Comparison of ENCODE assay signal across 15 cellular contexts in genomic region chr4:184548651-184549341, GRCh38.
DNase-seq lines count a peak whose midpoint lies in the region; ATAC-seq and TF ChIP-seq lines count a peak whose summit lies in the region.
"Had no signal": no experiment of that assay in that cellular context is flagged by ENCODE, and none has a peak within 500 bp of the region (broad histone marks: within the 10 kb centered on the region; RNA-seq: fewer than 3 reads in every experiment).

No MANE protein-coding gene starts in this region.

- H3K4me3 Mint-ChIP-seq in activated naive CD8-positive, alpha-beta T cell treated with anti-CD3 and anti-CD28 coated beads, Interleukin-2, amount 10 ng/mL, durations not matched to agents 7 days and 5 days, result peak overlapping the region; percentile 19
- no peak overlapping the region for H3K4me3 Mint-ChIP-seq in activated naive CD8-positive, alpha-beta T cell treated with anti-CD3 and anti-CD28 coated beads for 36 hours
- H3K4me3 Mint-ChIP-seq in WTC11 (peak overlapping the region; percentile 46), immature natural killer cell (peak overlapping the region in 3 of 5 donors; percentile 19 to 44 (median 34))

- peak overlapping the region; percentile 44 for H3K27ac Mint-ChIP-seq in activated naive CD8-positive, alpha-beta T cell treated with anti-CD3 and anti-CD28 coated beads, Interleukin-2, amount 10 ng/mL, durations not matched to agents 7 days and 5 days
- no peak overlapping the region for H3K27ac Mint-ChIP-seq in activated naive CD8-positive, alpha-beta T cell treated with anti-CD3 and anti-CD28 coated beads for 36 hours
- peak overlapping the region; percentile 39 for H3K27ac Mint-ChIP-seq in WTC11
- H3K27ac Mint-ChIP-seq in immature natural killer cell, result no peak overlapping the region

- no peaks in the 10 kb centered on the region for H4K20me1 ChIP-seq in smooth muscle cell (ENCODE audit: low read depth)

- H3K4me1 ChIP-seq in smooth muscle cell (ENCODE audit: low read depth), result no peaks in the 10 kb centered on the region

- H3K27me3 ChIP-seq in smooth muscle cell (ENCODE audit: low read depth), result no peaks in the 10 kb centered on the region

- H3K36me3 ChIP-seq in smooth muscle cell (ENCODE audit: low read depth), result no peaks in the 10 kb centered on the region

- POLR2A ChIA-PET in activated naive CD8-positive, alpha-beta T cell treated with anti-CD3 and anti-CD28 coated beads, Interleukin-2, amount 10 ng/mL, durations not matched to agents 7 days and 5 days (lab: Charles Lee), result interaction anchor here (1.2 kb wide), 1 partner anchor 11 kb away, joined by 4 read pairs; no protein-coding TSS in a partner anchor
- POLR2A ChIA-PET in WTC11 (lab: Charles Lee), result no interaction called here

- H3K79me2 ChIP-seq in smooth muscle cell (ENCODE audit: low read depth), result no peaks in the 10 kb centered on the region

- H3K4me3 ChIP-seq in smooth muscle cell, result peak overlapping the region; percentile 39

- DNase-seq in activated naive CD8-positive, alpha-beta T cell treated with anti-CD3 and anti-CD28 coated beads, Interleukin-2, amount 10 ng/mL, durations not matched to agents 7 days and 5 days, result no peak
- DNase-seq in activated naive CD8-positive, alpha-beta T cell treated with anti-CD3 and anti-CD28 coated beads for 36 hours, result no peak
- DNase-seq in WTC11 (ENCODE audit: low spot score) (peak; percentile 26), immature natural killer cell (no peak), smooth muscle cell (lab: John Stamatoyannopoulos, UW; ENCODE audit: unreplicated experiment) (no peak), GM13977 (ENCODE audit: low spot score) (no peak)
- no peak for DNase-seq in effector CD8-positive, alpha-beta T cell (lab: John Stamatoyannopoulos, UW)
- DNase-seq: ACHN; activated CD8-positive, alpha-beta memory T cell treated with anti-CD3 and anti-CD28 coated beads, Interleukin-2, amount 50 U/mL, for 4 hours; amygdala; DMS79; NCI-H1417 treated with DMSO at 0.1 percent for 48 hours; occipital lobe; stimulated activated CD4-positive, alpha-beta T cell treated with anti-CD3 and anti-CD28 coated beads, Interleukin-2, amount 100 ng/mL, for 48 hours had no signal

- peaks cover 11% of the 10 kb centered on the region for H3K4me1 Mint-ChIP-seq in activated naive CD8-positive, alpha-beta T cell treated with anti-CD3 and anti-CD28 coated beads, Interleukin-2, amount 10 ng/mL, durations not matched to agents 7 days and 5 days
- peaks cover 16% of the 10 kb centered on the region for H3K4me1 Mint-ChIP-seq in activated naive CD8-positive, alpha-beta T cell treated with anti-CD3 and anti-CD28 coated beads for 36 hours
- peaks cover 12% of the 10 kb centered on the region for H3K4me1 Mint-ChIP-seq in WTC11
- peaks cover 6 to 7% of the 10 kb centered on the region in 2 donors for H3K4me1 Mint-ChIP-seq in immature natural killer cell

- H3K9ac ChIP-seq in smooth muscle cell (ENCODE audit: low read depth), result no peak overlapping the region

- no peak for ATAC-seq in activated naive CD8-positive, alpha-beta T cell treated with anti-CD3 and anti-CD28 coated beads, Interleukin-2, amount 10 ng/mL, durations not matched to agents 7 days and 5 days (ENCODE audit: low read depth)
- ATAC-seq in WTC11, result peak; percentile 74
- no peak for ATAC-seq in GM19395 (IDR thresholded peaks at IDR 0.05; ENCODE audit: unreplicated experiment)

- in situ Hi-C loops in GM13977 (cut with MboI; ENCODE audit: low pct_unique_long_range_greater_than_20kb, low sequenced_read_pairs, unreplicated experiment), result no loop called here

- H3K9me3 ChIP-seq in smooth muscle cell (replicated peaks; ENCODE audit: low read depth), result no peaks in the 10 kb centered on the region

- H3K4me2 ChIP-seq in smooth muscle cell, result peak overlapping the region; percentile 79

- H3K36me3 Mint-ChIP-seq in activated naive CD8-positive, alpha-beta T cell treated with anti-CD3 and anti-CD28 coated beads, Interleukin-2, amount 10 ng/mL, durations not matched to agents 7 days and 5 days, result no peaks in the 10 kb centered on the region
- no peaks in the 10 kb centered on the region for H3K36me3 Mint-ChIP-seq in activated naive CD8-positive, alpha-beta T cell treated with anti-CD3 and anti-CD28 coated beads for 36 hours
- H3K36me3 Mint-ChIP-seq in WTC11, result no peaks in the 10 kb centered on the region
- H3K36me3 Mint-ChIP-seq in immature natural killer cell, result no peaks in the 10 kb centered on the region

- no peaks in the 10 kb centered on the region for H3F3A ChIP-seq in smooth muscle cell (ENCODE audit: low read depth)

- H2AFZ ChIP-seq in smooth muscle cell (ENCODE audit: low read depth), result peak overlapping the region; percentile 80

- 45% methylated on average over 20 of the region's 20 CpGs for WGBS in smooth muscle cell (ENCODE audit: low lambda C conversion rate)

- no peak overlapping the region for H3K27ac ChIP-seq in smooth muscle cell (ENCODE audit: low read depth)

- peaks cover 2% of the 10 kb centered on the region for H3K27me3 Mint-ChIP-seq in activated naive CD8-positive, alpha-beta T cell treated with anti-CD3 and anti-CD28 coated beads, Interleukin-2, amount 10 ng/mL, durations not matched to agents 7 days and 5 days
- no peaks in the 10 kb centered on the region for H3K27me3 Mint-ChIP-seq in activated naive CD8-positive, alpha-beta T cell treated with anti-CD3 and anti-CD28 coated beads for 36 hours
- H3K27me3 Mint-ChIP-seq in WTC11 (ENCODE audit: low read depth) (no peaks in the 10 kb centered on the region), immature natural killer cell (ENCODE audit: low read depth in 3 of 3) (peaks cover under 1 to 5% (median 2%) of the 10 kb centered on the region in 3 donors)

- CTCF ChIA-PET in WTC11 (lab: Charles Lee), result interaction anchor here (0.9 kb wide), 1 partner anchor 285 kb away, joined by 5 read pairs; no protein-coding TSS in a partner anchor

- H3K9me3 Mint-ChIP-seq in activated naive CD8-positive, alpha-beta T cell treated with anti-CD3 and anti-CD28 coated beads, Interleukin-2, amount 10 ng/mL, durations not matched to agents 7 days and 5 days, result no peaks in the 10 kb centered on the region
- H3K9me3 Mint-ChIP-seq in activated naive CD8-positive, alpha-beta T cell treated with anti-CD3 and anti-CD28 coated beads for 36 hours, result no peaks in the 10 kb centered on the region
- H3K9me3 Mint-ChIP-seq in WTC11 (peaks cover 10% of the 10 kb centered on the region), immature natural killer cell (no peaks in the 10 kb centered on the region)

- TF ChIP-seq CTCF in WTC11 (IDR thresholded peaks at IDR 0.05) (no peak), smooth muscle cell (IDR thresholded peaks at IDR 0.05; ENCODE audit: borderline replicate concordance, insufficient read depth, poor library complexity, severe bottlenecking) (no peak), GM13977 (IDR thresholded peaks at IDR 0.05; ENCODE audit: extremely low read depth, insufficient read depth, missing control alignments) (no peak)

TF ChIP-seq in WTC11, 78 proteins besides CTCF, POLR2A, EP300 and RAD21:
- TF ChIP-seq MAX (CRISPR knock-in tag; IDR thresholded peaks at IDR 0.05) (peak; percentile 49; the same call in 1 of the 2 replicates), ZNF423 (CRISPR knock-in tag; IDR thresholded peaks at IDR 0.05) (no peak)

Comparison
In these comparisons a context has a peak if more than half of its experiments do, and no peak if none do; other contexts are left out.
1. H3K27ac Mint-ChIP-seq: peak in activated naive CD8-positive, alpha-beta T cell treated with anti-CD3 and anti-CD28 coated beads, Interleukin-2, amount 10 ng/mL, durations not matched to agents 7 days and 5 days (single experiment) and WTC11 (single experiment); none in activated naive CD8-positive, alpha-beta T cell treated with anti-CD3 and anti-CD28 coated beads for 36 hours (single experiment) and immature natural killer cell (0 of 6).